In genomic region chr22:25692965-25693565, GRCh38 we compare ENCODE assay signal across 23 cellular contexts. TPM values are rescaled to one million over a fixed set of nuclear protein-coding genes. Genes with fewer than 3 reads are reported as not detected.
"Had no signal": no experiment of that assay in that cellular context is flagged by ENCODE, and none has a peak within 500 bp of the region (broad histone marks: within the 10 kb centered on the region; RNA-seq: fewer than 3 reads in every experiment).

No MANE protein-coding gene starts in this region.

- H3K27ac ChIP-seq: adrenal gland, ascending aorta, esophagus squamous epithelium, gastroesophageal sphincter, heart left ventricle, lower lobe of right lung, sigmoid colon, tibial nerve, uterus had no signal

- H3K4me1 ChIP-seq: ascending aorta, esophagus squamous epithelium, gastroesophageal sphincter, lower lobe of right lung, uterus had no signal

- ATAC-seq: activated CD8-positive, alpha-beta memory T cell treated with anti-CD3 and anti-CD28 coated beads, Interleukin-2, amount 10 ng/mL, durations not matched to agents 7 days and 5 days; activated CD8-positive, alpha-beta T cell treated with anti-CD3 and anti-CD28 coated beads for 36 hours; gastroesophageal sphincter; lower lobe of right lung; naive thymus-derived CD8-positive, alpha-beta T cell had no signal

- H3K4me3 Mint-ChIP-seq: activated CD4-positive, alpha-beta T cell treated with anti-CD3 and anti-CD28 coated beads, Interleukin-2, amount 10 ng/mL, durations not matched to agents 24 days and 14 days; activated CD8-positive, alpha-beta memory T cell treated with anti-CD3 and anti-CD28 coated beads, Interleukin-2, amount 10 ng/mL, durations not matched to agents 7 days and 5 days; activated CD8-positive, alpha-beta T cell treated with anti-CD3 and anti-CD28 coated beads for 36 hours; activated naive CD8-positive, alpha-beta T cell; activated T-helper 1 cell treated with anti-CD3 and anti-CD28 coated beads, Interleukin-12 subunit alpha, Interleukin-12 subunit beta, Interleukin-2, Interleukin-4 antibody, amounts not matched to agents 30 ng/mL and 10 ng/mL and 1 ng/mL, durations not matched to agents 14 hours and 24 hours and 36 hours; central memory CD8-positive, alpha-beta T cell; naive thymus-derived CD8-positive, alpha-beta T cell had no signal

- H3K4me1 Mint-ChIP-seq: central memory CD8-positive, alpha-beta T cell; naive thymus-derived CD8-positive, alpha-beta T cell had no signal

- H3K9me3 Mint-ChIP-seq: activated CD4-positive, alpha-beta T cell treated with anti-CD3 and anti-CD28 coated beads, Interleukin-2, amount 10 ng/mL, durations not matched to agents 24 days and 14 days; activated CD8-positive, alpha-beta T cell treated with anti-CD3 and anti-CD28 coated beads for 36 hours; activated T-helper 1 cell treated with anti-CD3 and anti-CD28 coated beads, Interleukin-12 subunit alpha, Interleukin-12 subunit beta, Interleukin-2, Interleukin-4 antibody, amounts not matched to agents 30 ng/mL and 10 ng/mL and 1 ng/mL, durations not matched to agents 14 hours and 24 hours and 36 hours; central memory CD8-positive, alpha-beta T cell; naive thymus-derived CD8-positive, alpha-beta T cell had no signal

- H3K27ac Mint-ChIP-seq: activated CD4-positive, alpha-beta T cell treated with anti-CD3 and anti-CD28 coated beads, Interleukin-2, amount 10 ng/mL, durations not matched to agents 24 days and 14 days; activated CD8-positive, alpha-beta memory T cell treated with anti-CD3 and anti-CD28 coated beads, Interleukin-2, amount 10 ng/mL, durations not matched to agents 7 days and 5 days; activated CD8-positive, alpha-beta T cell treated with anti-CD3 and anti-CD28 coated beads for 36 hours; activated naive CD8-positive, alpha-beta T cell; activated T-helper 1 cell treated with anti-CD3 and anti-CD28 coated beads, Interleukin-12 subunit alpha, Interleukin-12 subunit beta, Interleukin-2, Interleukin-4 antibody, amounts not matched to agents 30 ng/mL and 10 ng/mL and 1 ng/mL, durations not matched to agents 14 hours and 24 hours and 36 hours had no signal

- H3K4me3 ChIP-seq: adrenal gland, ascending aorta, esophagus squamous epithelium, gastroesophageal sphincter, heart left ventricle, lower lobe of right lung, sigmoid colon, spleen, tibial nerve, uterus had no signal

- H3K9me3 ChIP-seq: adrenal gland, ascending aorta, esophagus squamous epithelium, gastroesophageal sphincter, heart left ventricle, lower lobe of right lung, sigmoid colon, spleen, tibial nerve, uterus had no signal

- H3K36me3 ChIP-seq: uterus had no signal

- H3K27me3 ChIP-seq: adrenal gland, ascending aorta, esophagus squamous epithelium, gastroesophageal sphincter, heart left ventricle, sigmoid colon, spleen, tibial nerve, uterus had no signal

- DNase-seq: activated CD4-positive, alpha-beta T cell treated with anti-CD3 and anti-CD28 coated beads, Interleukin-2, amount 10 ng/mL, durations not matched to agents 24 days and 14 days; activated CD8-positive, alpha-beta memory T cell treated with anti-CD3 and anti-CD28 coated beads, Interleukin-2, amount 10 ng/mL, durations not matched to agents 7 days and 5 days; activated CD8-positive, alpha-beta T cell treated with anti-CD3 and anti-CD28 coated beads for 36 hours; activated gamma-delta T cell treated with Interleukin-2 at 50 U/mL for 16 hours; adrenal gland; esophagus squamous epithelium; heart left ventricle; kidney; lower lobe of right lung; mesendoderm; naive thymus-derived CD8-positive, alpha-beta T cell; retina; sigmoid colon; spleen; stimulated activated CD4-positive, alpha-beta T cell treated with anti-CD3 and anti-CD28 coated beads, Interleukin-4, amount 100 ng/mL, for 1 hour; stimulated activated naive CD4-positive, alpha-beta T cell treated with Interleukin-2 at 50 U/mL for 16 hours; uterus had no signal

- H3K27me3 Mint-ChIP-seq: activated CD4-positive, alpha-beta T cell treated with anti-CD3 and anti-CD28 coated beads, Interleukin-2, amount 10 ng/mL, durations not matched to agents 24 days and 14 days; activated CD8-positive, alpha-beta memory T cell treated with anti-CD3 and anti-CD28 coated beads, Interleukin-2, amount 10 ng/mL, durations not matched to agents 7 days and 5 days; activated CD8-positive, alpha-beta T cell treated with anti-CD3 and anti-CD28 coated beads for 36 hours; activated naive CD8-positive, alpha-beta T cell; central memory CD8-positive, alpha-beta T cell; naive thymus-derived CD8-positive, alpha-beta T cell had no signal

RNA-seq across cellular contexts. Expression of gene MYO18B, which starts 48.9 kb away (rescaled TPM):
- total RNA-seq: lower lobe of right lung had no signal
